Comparison of ENCODE assay signal across 19 cellular contexts in the genomic region with DNA sequence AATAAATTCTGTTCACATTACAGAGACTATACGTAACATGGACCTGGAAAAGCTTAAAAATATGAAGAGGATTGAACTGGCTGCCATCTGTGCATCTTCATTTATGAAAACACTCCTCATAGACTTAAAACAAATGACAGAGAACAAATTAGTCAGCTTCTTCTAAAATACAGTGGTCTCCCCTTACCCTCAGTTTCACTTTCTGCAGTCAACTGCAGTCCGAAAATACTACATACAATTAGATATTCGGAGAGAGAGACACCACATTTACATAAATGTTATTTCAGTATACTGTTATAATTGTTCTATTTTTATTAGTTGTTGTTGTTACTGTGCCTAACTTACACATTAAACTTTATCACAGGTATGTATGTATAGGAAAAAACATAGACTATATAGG. TPM values are rescaled to one million over a fixed set of nuclear protein-coding genes. Genes with fewer than 3 reads are reported as not detected.
DNase-seq lines count a peak whose midpoint lies in the region; ATAC-seq and TF ChIP-seq lines count a peak whose summit lies in the region.
"Had no signal": no experiment of that assay in that cellular context is flagged by ENCODE, and none has a peak within 500 bp of the region (broad histone marks: within the 10 kb centered on the region; RNA-seq: fewer than 3 reads in every experiment).

No MANE protein-coding gene starts in this region.

- TF ChIP-seq CTCF in GM12864 (IDR thresholded peaks at IDR 0.05; ENCODE audit: low read depth, low read length, missing control alignments) (no peak), Calu3 (IDR thresholded peaks at IDR 0.05; ENCODE audit: unreplicated experiment) (no peak)

- CTCF ChIA-PET in Calu3 (lab: Charles Lee), result no interaction called here

- no peaks in the 10 kb centered on the region for H3K27me3 Mint-ChIP-seq in Calu3 (ENCODE audit: unreplicated experiment)
- H3K27me3 Mint-ChIP-seq: T-helper 17 cell had no signal

- no TSS peak for BruUV-seq in Calu3 (replicated peaks; lab: Mats Ljungman, UMichigan)

- no peaks in the 10 kb centered on the region for H3K9me3 Mint-ChIP-seq in Calu3 (ENCODE audit: low read depth, unreplicated experiment)
- H3K9me3 Mint-ChIP-seq: activated naive CD4-positive, alpha-beta T cell treated with anti-CD3 and anti-CD28 coated beads, Interleukin-2, amount 50 U/mL, for 72 hours; neural crest cell had no signal

- H3K4me3 Mint-ChIP-seq in Calu3 (ENCODE audit: low read depth, unreplicated experiment), result no peak overlapping the region
- H3K4me3 Mint-ChIP-seq: neural crest cell, T-helper 17 cell had no signal

- intact Hi-C loops in Calu3 (cut with micrococcal nuclease; ENCODE audit: unreplicated experiment) (loop anchor here (10.0 kb wide), 1 partner anchor 102 kb away; no protein-coding TSS in a partner anchor), left colon (cut with DNase I, micrococcal nuclease) (no loop called here), Right ventricle myocardium superior (cut with DNase I) (no loop called here)

- DNase-seq in GM12864 (ENCODE audit: low read depth) (peak; percentile 35), hepatic stellate cell (ENCODE audit: low spot score) (no peak), Calu3 (no peak), left colon (no peak), Right ventricle myocardium superior (no peak)
- DNase-seq: activated CD4-positive, alpha-beta T cell treated with anti-CD3 and anti-CD28 coated beads for 1 hour; dorsolateral prefrontal cortex; islet precursor cell; KG1; NCI-H1417 treated with DMSO at 0.1 percent for 48 hours; SHP77 treated with DMSO at 0.1 percent for 48 hours; T-helper 17 cell had no signal

- no peak overlapping the region for H3K27ac Mint-ChIP-seq in Calu3 (ENCODE audit: unreplicated experiment)
- H3K27ac Mint-ChIP-seq: activated naive CD4-positive, alpha-beta T cell treated with anti-CD3 and anti-CD28 coated beads, Interleukin-2, amount 50 U/mL, for 72 hours; T-helper 17 cell had no signal

- peaks cover 21% of the 10 kb centered on the region for H3K36me3 Mint-ChIP-seq in Calu3 (ENCODE audit: insufficient read depth, unreplicated experiment)

- no peak overlapping the region; the same call in 1 of the 2 replicates for H3K4me3 ChIP-seq in GM12864 (ENCODE audit: low read depth, low read length)
- H3K4me3 ChIP-seq: esophagus muscularis mucosa, right atrium auricular region had no signal

- H3K4me1 Mint-ChIP-seq in Calu3 (ENCODE audit: low read depth, unreplicated experiment), result peaks cover 16% of the 10 kb centered on the region

- peak; percentile 62 for ATAC-seq in GM19023 (IDR thresholded peaks at IDR 0.05; ENCODE audit: unreplicated experiment)
- peak; percentile 49 for ATAC-seq in HG02588 (IDR thresholded peaks at IDR 0.05; ENCODE audit: unreplicated experiment)
- peak; percentile 58 for ATAC-seq in HG03442 (IDR thresholded peaks at IDR 0.05; ENCODE audit: unreplicated experiment)
- ATAC-seq in left colon, result no peak
- no peak for ATAC-seq in Right ventricle myocardium superior (ENCODE audit: poor library complexity)
- ATAC-seq: activated naive CD4-positive, alpha-beta T cell treated with anti-CD3 and anti-CD28 coated beads, Interleukin-2, amount 50 U/mL, for 72 hours; T-helper 17 cell had no signal

RNA-seq across cellular contexts. Expression of gene RNF103, which starts 6.5 kb away (rescaled TPM):
- total RNA-seq in Calu3 (2022), result 33.3 and 34.1 TPM in 2 replicates
- total RNA-seq in left colon, result 10 to 100 TPM; 72.3 to 74.2 TPM
- total RNA-seq in Right ventricle myocardium superior, result 51.7 TPM

RNA-seq across cellular contexts. Expression of gene CHMP3, which starts 53.9 kb away (rescaled TPM):
- total RNA-seq in Calu3 (2022) (126 and 127 TPM in 2 replicates), left colon (100 to 1,000 TPM; 173 to 190 TPM), Right ventricle myocardium superior (173 TPM)

Comparison
In these comparisons a context has a peak if more than half of its experiments do, and no peak if none do; other contexts are left out.
1. ATAC-seq: peak in GM19023 (single experiment), HG02588 (single experiment) and HG03442 (single experiment); none in left colon (single experiment) and Right ventricle myocardium superior (single experiment).